ENCODE assay signal across 9 cellular contexts in the genomic region with DNA sequence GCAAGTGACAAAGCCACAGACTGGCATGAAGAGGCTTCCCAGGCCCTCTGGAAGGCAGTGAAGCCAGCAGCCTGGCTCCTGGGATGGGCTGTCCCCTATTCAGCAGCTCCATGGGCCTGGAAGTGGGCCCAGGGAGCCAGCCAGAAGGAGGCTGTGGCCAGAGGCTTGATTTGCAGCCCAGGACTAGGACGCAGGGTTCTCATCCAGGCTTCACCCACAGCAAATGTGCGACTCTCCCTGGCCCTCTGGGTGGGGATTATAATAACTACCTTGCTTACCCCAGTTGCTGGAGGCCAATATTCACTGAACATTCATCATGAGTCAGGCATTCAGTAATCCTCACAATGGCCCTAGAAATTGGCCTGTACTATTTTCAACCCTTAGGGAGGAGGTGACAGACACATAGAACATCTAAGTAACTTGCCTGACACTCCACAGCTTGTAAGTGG. TPM values are rescaled to one million over a fixed set of nuclear protein-coding genes. Genes with fewer than 3 reads are reported as not detected.
DNase-seq lines count a peak whose midpoint lies in the region; ATAC-seq, FAIRE-seq and TF ChIP-seq lines count a peak whose summit lies in the region.
"Had no signal": no experiment of that assay in that cellular context is flagged by ENCODE, and none has a peak within 500 bp of the region (broad histone marks: within the 10 kb centered on the region; RNA-seq: fewer than 3 reads in every experiment).

No MANE protein-coding gene starts in this region.

- H2BK120ac ChIP-seq in H1 (replicated peaks; ENCODE audit: low read depth, low read length), result no peak overlapping the region

- no peak overlapping the region for H2BK12ac ChIP-seq in H1 (ENCODE audit: low read depth, low read length)

- no peak overlapping the region for H4K8ac ChIP-seq in H1 (ENCODE audit: extremely low read depth, insufficient read depth, low read length)

- no peak for TF ChIP-seq EP300 in H1 (IDR thresholded peaks at IDR 0.05; ENCODE audit: borderline replicate concordance in 1 of 2, low read depth in 2 of 2, low read length in 2 of 2)

- no peaks in the 10 kb centered on the region for H3K36me3 Mint-ChIP-seq in osteocyte (ENCODE audit: unreplicated experiment)
- peaks cover 5% of the 10 kb centered on the region for H3K36me3 Mint-ChIP-seq in activated CD8-positive, alpha-beta memory T cell treated with anti-CD3 and anti-CD28 coated beads, Interleukin-2, amount 10 ng/mL, durations not matched to agents 7 days and 5 days
- H3K36me3 Mint-ChIP-seq in progenitor cell of endocrine pancreas (ENCODE audit: insufficient read depth), result no peaks in the 10 kb centered on the region

- H3K27me3 Mint-ChIP-seq in osteocyte (ENCODE audit: unreplicated experiment), result no peaks in the 10 kb centered on the region
- H3K27me3 Mint-ChIP-seq in activated CD8-positive, alpha-beta memory T cell treated with anti-CD3 and anti-CD28 coated beads, Interleukin-2, amount 10 ng/mL, durations not matched to agents 7 days and 5 days, result no peaks in the 10 kb centered on the region
- no peaks in the 10 kb centered on the region for H3K27me3 Mint-ChIP-seq in progenitor cell of endocrine pancreas

- H2AFZ ChIP-seq in H1 (ENCODE audit: low read length), result no peak overlapping the region

- H3K9me3 Mint-ChIP-seq in osteocyte (ENCODE audit: unreplicated experiment) (no peaks in the 10 kb centered on the region), progenitor cell of endocrine pancreas (ENCODE audit: low read depth) (no peaks in the 10 kb centered on the region)
- H3K9me3 Mint-ChIP-seq in activated CD8-positive, alpha-beta memory T cell treated with anti-CD3 and anti-CD28 coated beads, Interleukin-2, amount 10 ng/mL, durations not matched to agents 7 days and 5 days (ENCODE audit: low read depth), result no peaks in the 10 kb centered on the region

- POLR2A ChIA-PET in H1 (lab: Charles Lee; ENCODE audit: partially characterized antibody), result interaction anchor here (1.8 to 4.0 kb wide), 2 partner anchors 15 to 34 kb away, joined by 5 to 15 read pairs; no protein-coding TSS in a partner anchor

- DNase-seq in GM03348 (ENCODE audit: low spot score) (peak; percentile 65), NCI-H2227 treated with DMSO at 0.1 percent for 48 hours (lab: John Stamatoyannopoulos, UW) (peak; percentile 30), H1 (ENCODE audit: low read depth in 1 of 2, low spot score in 2 of 2) (no peak), osteocyte (ENCODE audit: extremely low spot score, unreplicated experiment) (no peak), progenitor cell of endocrine pancreas (ENCODE audit: low spot score, unreplicated experiment) (no peak)
- DNase-seq in activated CD8-positive, alpha-beta memory T cell treated with anti-CD3 and anti-CD28 coated beads, Interleukin-2, amount 10 ng/mL, durations not matched to agents 7 days and 5 days, result no peak
- DNase-seq: NCI-H345 had no signal

- CTCF ChIA-PET in H1 (lab: Charles Lee; ENCODE audit: partially characterized antibody), result interaction anchor here (0.7 to 5.5 kb wide), 11 partner anchors 9 to 204 kb away, joined by 3 to 65 read pairs (median 3); no protein-coding TSS in a partner anchor
- CTCF ChIA-PET in activated CD8-positive, alpha-beta memory T cell treated with anti-CD3 and anti-CD28 coated beads, Interleukin-2, amount 10 ng/mL, durations not matched to agents 7 days and 5 days (lab: Charles Lee), result interaction anchor here (0.9 to 5.1 kb wide), 3 partner anchors 18 to 42 kb away, joined by 3 to 45 read pairs (median 9); no protein-coding TSS in a partner anchor

- H3K4ac ChIP-seq in H1 (replicated peaks; ENCODE audit: insufficient read length, low read depth, low read length), result no peak overlapping the region

- no peak for ATAC-seq in GM19455 (IDR thresholded peaks at IDR 0.05; ENCODE audit: unreplicated experiment)
- no peak for ATAC-seq in activated CD8-positive, alpha-beta memory T cell treated with anti-CD3 and anti-CD28 coated beads, Interleukin-2, amount 10 ng/mL, durations not matched to agents 7 days and 5 days
- no peak for ATAC-seq in HG02884 (IDR thresholded peaks at IDR 0.05; ENCODE audit: unreplicated experiment)

- no peaks in the 10 kb centered on the region; the same call in 1 of the 2 replicates for H3K23me2 ChIP-seq in H1 (ENCODE audit: low read depth, low read length)

- no peak overlapping the region for H3K27ac ChIP-seq in H1 (ENCODE audit: low read depth, low read length)

- TF ChIP-seq CTCF in H1 (IDR thresholded peaks at IDR 0.05; ENCODE audit: control extremely low read depth in 1 of 3, insufficient read depth in 1 of 3, low read depth in 1 of 3, low read length in 3 of 3) (no peak), osteocyte (IDR thresholded peaks at IDR 0.05) (no peak), progenitor cell of endocrine pancreas (IDR thresholded peaks at IDR 0.05; ENCODE audit: unreplicated experiment) (no peak)

- FAIRE-seq in H1 (lab: Jason Lieb, UNC), result no peak

- H3K18ac ChIP-seq in H1 (ENCODE audit: extremely low read depth, low read length), result no peak overlapping the region

- H3K14ac ChIP-seq in H1 (ENCODE audit: insufficient read length), result no peak overlapping the region

- H4K20me1 ChIP-seq in H1 (replicated peaks in 1 of 2; ENCODE audit: control insufficient read depth in 1 of 2, insufficient read depth in 2 of 2, low read length in 2 of 2), result no peaks in the 10 kb centered on the region

- no peak overlapping the region for H4K5ac ChIP-seq in H1 (ENCODE audit: insufficient read length, low read depth, low read length)

- H3K9me3 ChIP-seq in H1 (ENCODE audit: insufficient read depth in 2 of 2, low read depth in 1 of 2, low read length in 1 of 2), result no peaks in the 10 kb centered on the region

- H3K27me3 ChIP-seq in H1 (replicated peaks in 1 of 4; ENCODE audit: control insufficient read depth in 3 of 4, extremely low read depth in 1 of 4, insufficient read depth in 3 of 4, low read length in 3 of 4), result peaks cover 0 to 2% (median 0%) of the 10 kb centered on the region in 4 experiments; a peak in 1 of 7 replicates

- TF ChIP-seq RAD21 in H1 (IDR thresholded peaks at IDR 0.05 in 1 of 2, conservative IDR thresholded peaks at IDR 0.05 in 1 of 2; ENCODE audit: low read depth in 2 of 2, low read length in 2 of 2), result no peak

- H4K91ac ChIP-seq in H1 (replicated peaks; ENCODE audit: insufficient read length, low read length), result no peak overlapping the region

- H2BK15ac ChIP-seq in H1 (ENCODE audit: low read length), result no peak overlapping the region

- H3K56ac ChIP-seq in H1 (replicated peaks; ENCODE audit: insufficient read length, low read depth, low read length), result no peak overlapping the region

- WGBS in H1 (ENCODE audit: extremely low coverage in 1 of 2, insufficient coverage in 1 of 2, insufficient read length in 1 of 2, insufficient replicate concordance in 2 of 2, low coverage in 1 of 2, low lambda C conversion rate in 2 of 2, missing lambda C conversion rate in 1 of 2), 2 experiments, result 100% methylated on average over 2 of the region's 2 CpGs; no CpG with 5 or more reads in 1 of the 2 experiments

- H3K79me2 ChIP-seq in H1 (ENCODE audit: control insufficient read depth in 1 of 2, insufficient read depth in 2 of 2, low read length in 2 of 2), result no peaks in the 10 kb centered on the region

- H2BK5ac ChIP-seq in H1 (ENCODE audit: low read depth, low read length), result 0 out of 2 replicates have a peak overlapping the region, but pooled peaks have one; percentile 19

- H3K4me3 Mint-ChIP-seq in osteocyte (ENCODE audit: unreplicated experiment), result no peak overlapping the region
- no peak overlapping the region for H3K4me3 Mint-ChIP-seq in activated CD8-positive, alpha-beta memory T cell treated with anti-CD3 and anti-CD28 coated beads, Interleukin-2, amount 10 ng/mL, durations not matched to agents 7 days and 5 days
- no peak overlapping the region for H3K4me3 Mint-ChIP-seq in progenitor cell of endocrine pancreas (ENCODE audit: low read depth)

- TF ChIP-seq POLR2A in H1 (IDR thresholded peaks at IDR 0.05; ENCODE audit: control extremely low read depth in 1 of 2, low read depth in 2 of 2, low read length in 2 of 2), result no peak

- H3K36me3 ChIP-seq in H1 (ENCODE audit: control insufficient read depth in 2 of 4, insufficient read depth in 4 of 4, low read length in 3 of 4), result no peaks in the 10 kb centered on the region

- no peak overlapping the region for H2BK20ac ChIP-seq in H1 (ENCODE audit: low read length)

- H2AK5ac ChIP-seq in H1 (ENCODE audit: low read depth, low read length), result 0 out of 2 replicates have a peak overlapping the region, but pooled peaks have one; percentile 14

- H3K4me3 ChIP-seq in H1 (ENCODE audit: extremely low read depth in 1 of 4, insufficient read depth in 2 of 4, low read depth in 3 of 4, low read length in 4 of 4), result no peak overlapping the region

- no peak overlapping the region for H3K23ac ChIP-seq in H1 (ENCODE audit: insufficient read length)

- H3K4me2 ChIP-seq in H1 (ENCODE audit: insufficient read depth in 1 of 2, low read depth in 2 of 2, low read length in 2 of 2), result no peak overlapping the region

- peaks cover 0 to 9% (median 0%) of the 10 kb centered on the region in 4 experiments; a peak in 3 of 7 replicates for H3K4me1 ChIP-seq in H1 (replicated peaks in 1 of 4; ENCODE audit: control insufficient read depth in 3 of 4, insufficient read depth in 4 of 4, low read length in 3 of 4)

- no peak overlapping the region for H3K9ac ChIP-seq in H1 (replicated peaks in 1 of 4; ENCODE audit: extremely low read depth in 1 of 4, low read depth in 3 of 4, low read length in 3 of 4)

- peak overlapping the region; percentile 74 for H3K27ac Mint-ChIP-seq in osteocyte (ENCODE audit: unreplicated experiment)
- no peak overlapping the region for H3K27ac Mint-ChIP-seq in activated CD8-positive, alpha-beta memory T cell treated with anti-CD3 and anti-CD28 coated beads, Interleukin-2, amount 10 ng/mL, durations not matched to agents 7 days and 5 days
- no peak overlapping the region for H3K27ac Mint-ChIP-seq in progenitor cell of endocrine pancreas

- H3K4me1 Mint-ChIP-seq in osteocyte (ENCODE audit: unreplicated experiment) (peaks cover 22% of the 10 kb centered on the region), progenitor cell of endocrine pancreas (ENCODE audit: low read depth) (no peaks in the 10 kb centered on the region)
- H3K4me1 Mint-ChIP-seq in activated CD8-positive, alpha-beta memory T cell treated with anti-CD3 and anti-CD28 coated beads, Interleukin-2, amount 10 ng/mL, durations not matched to agents 7 days and 5 days, result peaks cover 25% of the 10 kb centered on the region

- no peaks in the 10 kb centered on the region for H3K79me1 ChIP-seq in H1 (ENCODE audit: low read depth, low read length)

RNA-seq across cellular contexts. Expression of a gene that starts 24.6 kb away (rescaled TPM):
- 180 and 186 TPM in 2 replicates for total RNA-seq in H1 (2021; fragmentation: NEBNext Ultra II Directional; extraction: Animal tissue kit (Norgen Biotek cat#: 25700))
- polyA plus RNA-seq in H1 (2011; rRNA removed), result 121 and 223 TPM in 2 replicates
- polyA plus RNA-seq in H1 (2011; cell fraction: cytosol; rRNA removed), result 315 TPM
- 77.6 TPM for polyA plus RNA-seq in H1 (2011; cell fraction: nucleus; rRNA removed)
- polyA plus RNA-seq in H1 (2012, experiment 1 of 2), result 220 to 294 TPM (median 265 TPM) in 4 replicates
- 56.5 TPM for polyA plus RNA-seq in H1 (2012, experiment 2 of 2)
- polyA plus RNA-seq in H1 (2013, experiment 1 of 2), result 426 TPM
- polyA plus RNA-seq in H1 (2013, experiment 2 of 2), result 449 TPM
- 60.9 and 61.3 TPM in 2 replicates for polyA minus RNA-seq in H1 (2011; rRNA and poly(A)+ RNA removed)
- polyA minus RNA-seq in H1 (2011; cell fraction: cytosol; rRNA and poly(A)+ RNA removed), result 75.2 TPM
- polyA minus RNA-seq in H1 (2011; cell fraction: nucleus; rRNA and poly(A)+ RNA removed), result 50.3 TPM
- total RNA-seq in osteocyte (181 and 196 TPM in 2 replicates), progenitor cell of endocrine pancreas (282 and 285 TPM in 2 replicates)
- 100 to 1,000 TPM; 150 to 160 TPM for total RNA-seq in activated CD8-positive, alpha-beta memory T cell treated with anti-CD3 and anti-CD28 coated beads, Interleukin-2, amount 10 ng/mL, durations not matched to agents 7 days and 5 days

RNA-seq across cellular contexts. Expression of a gene that starts 45.1 kb away (rescaled TPM):
- total RNA-seq in H1 (2021; fragmentation: NEBNext Ultra II Directional; extraction: Animal tissue kit (Norgen Biotek cat#: 25700)), result 24.2 and 30.9 TPM in 2 replicates
- polyA plus RNA-seq in H1 (2011; rRNA removed), result 21.2 and 29.0 TPM in 2 replicates
- 23.4 TPM for polyA plus RNA-seq in H1 (2011; cell fraction: cytosol; rRNA removed)
- 28.4 TPM for polyA plus RNA-seq in H1 (2011; cell fraction: nucleus; rRNA removed)
- 20.6 to 25.4 TPM (median 23.4 TPM) in 4 replicates for polyA plus RNA-seq in H1 (2012, experiment 1 of 2)
- polyA plus RNA-seq in H1 (2012, experiment 2 of 2), result 20.0 TPM
- 9.5 TPM for polyA plus RNA-seq in H1 (2013, experiment 1 of 2)
- 9.4 TPM for polyA plus RNA-seq in H1 (2013, experiment 2 of 2)
- polyA minus RNA-seq in H1 (2011; rRNA and poly(A)+ RNA removed), result 36.9 and 38.5 TPM in 2 replicates
- polyA minus RNA-seq in H1 (2011; cell fraction: cytosol; rRNA and poly(A)+ RNA removed), result 23.9 TPM
- 28.7 TPM for polyA minus RNA-seq in H1 (2011; cell fraction: nucleus; rRNA and poly(A)+ RNA removed)
- total RNA-seq in osteocyte, result 39.3 and 46.6 TPM in 2 replicates
- total RNA-seq in activated CD8-positive, alpha-beta memory T cell treated with anti-CD3 and anti-CD28 coated beads, Interleukin-2, amount 10 ng/mL, durations not matched to agents 7 days and 5 days, result 10 to 100 TPM in 1 of 2 experiments, 1 to 10 TPM in 1; 3.6 to 13.0 TPM
- 128 and 129 TPM in 2 replicates for total RNA-seq in progenitor cell of endocrine pancreas

Comparison
In these comparisons a context has a peak if more than half of its experiments do, and no peak if none do; other contexts are left out.
1. DNase-seq: peak in GM03348 (single experiment) and NCI-H2227 treated with DMSO at 0.1 percent for 48 hours (single experiment); none in H1 (0 of 2), osteocyte (single experiment), activated CD8-positive, alpha-beta memory T cell treated with anti-CD3 and anti-CD28 coated beads, Interleukin-2, amount 10 ng/mL, durations not matched to agents 7 days and 5 days (single experiment) and progenitor cell of endocrine pancreas (single experiment).